8 cellular contexts compared by ENCODE assay signal in the genomic region with DNA sequence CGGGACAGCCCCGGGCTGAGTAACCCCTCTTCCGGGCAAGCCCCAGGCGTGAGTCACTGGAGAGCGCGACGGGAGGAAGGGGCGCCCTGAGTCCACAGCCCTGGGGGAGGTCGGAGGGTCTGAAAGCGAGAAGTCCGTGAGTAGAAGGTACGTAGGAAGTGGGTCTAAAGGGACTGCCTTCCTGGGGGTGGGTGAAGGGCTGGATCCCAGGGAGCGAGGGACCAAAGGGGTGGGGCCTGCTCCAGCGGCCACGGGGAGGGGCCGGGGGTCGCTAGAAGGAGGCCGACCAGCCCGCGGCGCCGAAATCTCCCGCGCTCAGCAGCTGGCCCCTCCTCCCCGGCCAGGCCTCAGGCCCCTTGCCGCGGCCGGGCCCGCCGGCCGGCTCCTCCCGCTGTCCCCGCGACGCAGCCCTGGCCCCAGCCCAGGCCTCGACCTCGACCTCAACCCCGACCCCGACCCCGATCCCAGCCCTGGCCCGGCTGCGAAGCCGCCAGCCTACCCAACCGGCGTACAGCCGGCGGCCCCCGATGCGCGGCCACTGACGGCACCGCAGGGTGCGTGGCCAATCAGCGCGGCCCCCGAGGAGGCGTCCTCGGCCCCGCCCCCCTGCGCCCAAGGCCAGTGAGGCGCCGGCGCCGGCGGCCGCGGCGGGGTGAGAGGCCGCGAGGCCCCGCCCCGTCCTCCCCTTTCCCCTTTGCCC. TPM values are rescaled to one million over a fixed set of nuclear protein-coding genes. Genes with fewer than 3 reads are reported as not detected.
A peak's percentile ranks its signal among the peaks of the same experiment; 100 is the strongest.
DNase-seq lines count a peak whose midpoint lies in the region; ATAC-seq and TF ChIP-seq lines count a peak whose summit lies in the region.

No MANE protein-coding gene starts in this region.

- peak overlapping the region; percentile 87 for H3K4me3 Mint-ChIP-seq in nephron progenitor cell
- H3K4me3 Mint-ChIP-seq in stimulated activated naive CD8-positive, alpha-beta T cell treated with anti-CD3 and anti-CD28 coated beads, Interleukin-15, amount 100 ng/mL, for 72 hours, result peak overlapping the region; percentile 90

- H3K27ac ChIP-seq in RWPE2 (ENCODE audit: poor library complexity, severe bottlenecking), result peak overlapping the region; percentile 78

- H3K9me2 ChIP-seq in Loucy (replicated peaks; ENCODE audit: low read depth, low read length), result no peaks in the 10 kb centered on the region

- H3K36me3 ChIP-seq in H7 (replicated peaks; ENCODE audit: control insufficient read depth, insufficient read depth, low read length) (no peaks in the 10 kb centered on the region), Loucy (ENCODE audit: insufficient read depth, low read length) (no peaks in the 10 kb centered on the region), RWPE2 (ENCODE audit: low read depth) (peaks cover 33% of the 10 kb centered on the region)

- TF ChIP-seq CTCF in Loucy (conservative IDR thresholded peaks at IDR 0.05; ENCODE audit: low read length) (no peak), RWPE2 (IDR thresholded peaks at IDR 0.05; ENCODE audit: poor library complexity, severe bottlenecking) (no peak), fibroblast of villous mesenchyme (IDR thresholded peaks at IDR 0.05; ENCODE audit: insufficient read depth, low read depth, low read length) (no peak), nephron progenitor cell (IDR thresholded peaks at IDR 0.05) (no peak)

- H3K36me3 Mint-ChIP-seq in nephron progenitor cell (ENCODE audit: low read depth), result peaks cover 8% of the 10 kb centered on the region

- no peaks in the 10 kb centered on the region for H3K27me3 Mint-ChIP-seq in nephron progenitor cell (ENCODE audit: low read depth, poor library complexity)
- no peaks in the 10 kb centered on the region for H3K27me3 Mint-ChIP-seq in stimulated activated naive CD8-positive, alpha-beta T cell treated with anti-CD3 and anti-CD28 coated beads, Interleukin-15, amount 100 ng/mL, for 72 hours

- peak overlapping the region; percentile 81 for H3K4me2 ChIP-seq in Loucy (ENCODE audit: low read depth, low read length, poor library complexity, severe bottlenecking)

- ATAC-seq in RWPE2 (ENCODE audit: low read depth), result peak; percentile 85
- ATAC-seq in stimulated activated naive CD8-positive, alpha-beta T cell treated with anti-CD3 and anti-CD28 coated beads, Interleukin-15, amount 100 ng/mL, for 72 hours, result peak; percentile 92

- peak overlapping the region; percentile 90 for H2AFZ ChIP-seq in Loucy (ENCODE audit: low read length)

- peaks cover 38% of the 10 kb centered on the region for H4K20me1 ChIP-seq in Loucy (ENCODE audit: insufficient read depth, low read length, poor library complexity, severe bottlenecking)

- peak overlapping the region; percentile 98 for H3K27ac Mint-ChIP-seq in nephron progenitor cell
- peak overlapping the region; percentile 98 to 99 for H3K27ac Mint-ChIP-seq in stimulated activated naive CD8-positive, alpha-beta T cell treated with anti-CD3 and anti-CD28 coated beads, Interleukin-15, amount 100 ng/mL, for 72 hours

- H3K4me3 ChIP-seq in H7 (ENCODE audit: insufficient read depth, low read depth, low read length) (peak overlapping the region; percentile 72), Loucy (ENCODE audit: low read length, poor library complexity, severe bottlenecking) (peak overlapping the region; percentile 94), RWPE2 (ENCODE audit: severe bottlenecking) (peak overlapping the region; percentile 70), fibroblast of villous mesenchyme (ENCODE audit: low read depth, low read length) (peak overlapping the region; percentile 84)

- no peaks in the 10 kb centered on the region for H3K9me3 Mint-ChIP-seq in nephron progenitor cell
- H3K9me3 Mint-ChIP-seq in stimulated activated naive CD8-positive, alpha-beta T cell treated with anti-CD3 and anti-CD28 coated beads, Interleukin-15, amount 100 ng/mL, for 72 hours, result no peaks in the 10 kb centered on the region

- no peaks in the 10 kb centered on the region for H3K27me3 ChIP-seq in H7 (ENCODE audit: control insufficient read depth, insufficient read depth, low read length)
- H3K27me3 ChIP-seq in Loucy (ENCODE audit: insufficient read depth, low read length, poor library complexity, severe bottlenecking), result no peaks in the 10 kb centered on the region
- H3K27me3 ChIP-seq in RWPE2 (ENCODE audit: insufficient read depth, poor library complexity, severe bottlenecking), result no peaks in the 10 kb centered on the region

- DNase-seq in G401 (ENCODE audit: low spot score) (peak; percentile 88), H7 (peak; percentile 99), RWPE2 (ENCODE audit: low spot score) (peak; percentile 88), activated gamma-delta T cell (lab: John Stamatoyannopoulos, UW) (peak; percentile 91), fibroblast of villous mesenchyme (ENCODE audit: low read depth) (peak; percentile 83), nephron progenitor cell (peak; percentile 96)
- DNase-seq in stimulated activated naive CD8-positive, alpha-beta T cell treated with anti-CD3 and anti-CD28 coated beads, Interleukin-15, amount 100 ng/mL, for 72 hours, result peak; percentile 91

- peaks cover 43% of the 10 kb centered on the region for H3K79me2 ChIP-seq in Loucy (ENCODE audit: insufficient read depth, low read length)

- H3K9me3 ChIP-seq in Loucy (ENCODE audit: insufficient read depth, low read depth, low read length) (no peaks in the 10 kb centered on the region), RWPE2 (ENCODE audit: severe bottlenecking) (no peaks in the 10 kb centered on the region)

- peak overlapping the region; percentile 90 for H3K9ac ChIP-seq in Loucy (ENCODE audit: low read depth, low read length, poor library complexity, severe bottlenecking)

- peaks cover 38% of the 10 kb centered on the region for H3K4me1 Mint-ChIP-seq in nephron progenitor cell
- peaks cover 14% of the 10 kb centered on the region for H3K4me1 Mint-ChIP-seq in stimulated activated naive CD8-positive, alpha-beta T cell treated with anti-CD3 and anti-CD28 coated beads, Interleukin-15, amount 100 ng/mL, for 72 hours

- peaks cover 38% of the 10 kb centered on the region for H3K4me1 ChIP-seq in Loucy (ENCODE audit: insufficient read depth, low read length, poor library complexity, severe bottlenecking)
- peaks cover 24% of the 10 kb centered on the region for H3K4me1 ChIP-seq in RWPE2 (ENCODE audit: insufficient read depth, poor library complexity, severe bottlenecking)

- no peaks in the 10 kb centered on the region for H3F3A ChIP-seq in Loucy (ENCODE audit: low read depth)

- in situ Hi-C loops in G401 (cut with HindIII; ENCODE audit: low sequenced_read_pairs), result no loop called here

RNA-seq across cellular contexts. Expression of a gene that starts 22.5 kb away (rescaled TPM):
- 181 and 229 TPM in 2 replicates for total RNA-seq in G401 (2014; rRNA removed; shearing (Covaris generic))
- 394 and 404 TPM in 2 replicates for total RNA-seq in H7 (2014; rRNA removed; shearing (Covaris generic))
- total RNA-seq in fibroblast of villous mesenchyme, result 190 and 282 TPM in 2 replicates

Comparison
In these comparisons a context has a peak if more than half of its experiments do, and no peak if none do; other contexts are left out.
1. Peak in every context shown above with its lines: DNase-seq, ATAC-seq, H3K4me3 ChIP-seq and H3K27ac ChIP-seq.